In genomic region chr2:53347219-53347618, GRCh38 we compare ENCODE assay signal across 18 cellular contexts.
DNase-seq lines count a peak whose midpoint lies in the region; ATAC-seq, FAIRE-seq and TF ChIP-seq lines count a peak whose summit lies in the region.
"Had no signal": no experiment of that assay in that cellular context is flagged by ENCODE, and none has a peak within 500 bp of the region (broad histone marks: within the 10 kb centered on the region; RNA-seq: fewer than 3 reads in every experiment).

No MANE protein-coding gene starts in this region.

- CTCF ChIA-PET in HepG2 (lab: Yijun Ruan, JAX; ENCODE audit: low intra/inter-chr PET ratio, low total read pairs): no interaction called here

- no peaks in the 10 kb centered on the region for H3K27me3 ChIP-seq in HepG2 (ENCODE audit: control insufficient read depth in 1 of 2, insufficient read depth in 2 of 2, low read length in 2 of 2)
- H3K27me3 ChIP-seq in right lobe of liver: no peaks in the 10 kb centered on the region
- H3K27me3 ChIP-seq in trophoblast cell (ENCODE audit: insufficient read depth, low read length): no peaks in the 10 kb centered on the region

- no peak overlapping the region for H3K9ac ChIP-seq in HepG2 (ENCODE audit: insufficient read depth, low read depth, low read length)
- H3K9ac ChIP-seq in trophoblast cell (ENCODE audit: low read length): no peak overlapping the region
- H3K9ac ChIP-seq: GM23248 had no signal

- TF ChIP-seq CTCF in HepG2 (CRISPR knock-in tag; IDR thresholded peaks at IDR 0.05): no peak
- no peak for TF ChIP-seq CTCF in right lobe of liver (IDR thresholded peaks at IDR 0.05)
- no peak for TF ChIP-seq CTCF in epithelial cell of esophagus (IDR thresholded peaks at IDR 0.05; ENCODE audit: insufficient read depth, low read depth, low read length, missing control alignments)
- TF ChIP-seq CTCF in GM20000 (IDR thresholded peaks at IDR 0.05; ENCODE audit: extremely low read depth, missing control alignments): no peak

- DNase-seq in HepG2 (ENCODE audit: low spot score) (no peak), right lobe of liver (no peak), epithelial cell of esophagus (ENCODE audit: low read depth) (peak; percentile 46), trophoblast cell (peak; percentile 1 to 31), G401 (ENCODE audit: low spot score) (no peak), GM20000 (ENCODE audit: low spot score) (no peak), SIG-M5 (lab: John Stamatoyannopoulos, UW) (no peak)
- DNase-seq: 8988T; ACHN; C1 segment of cervical spinal cord; Calu3; CD4-positive, alpha-beta T cell; DMS 273 treated with DMSO at 0.1 percent for 48 hours; GM23248 had no signal

- TF ChIP-seq RAD21 in HepG2 (CRISPR knock-in tag; IDR thresholded peaks at IDR 0.05): no peak

- intact Hi-C loops in HepG2 (cut with micrococcal nuclease; ENCODE audit: unreplicated experiment) (no loop called here), right lobe of liver (cut with DNase I) (no loop called here)

- no peak overlapping the region for H2BK5ac ChIP-seq in trophoblast cell (ENCODE audit: low read depth, low read length, poor library complexity)

- POLR2A ChIA-PET in HepG2 (lab: Yijun Ruan, JAX): no interaction called here

- no peak overlapping the region for H3K18ac ChIP-seq in trophoblast cell (ENCODE audit: low read length)

- H3K27ac ChIP-seq in HepG2 (ENCODE audit: extremely low read length, insufficient read depth, low read length) (no peak overlapping the region), right lobe of liver (no peak overlapping the region), trophoblast cell (ENCODE audit: low read depth, low read length) (no peak overlapping the region)
- H3K27ac ChIP-seq: GM23248 had no signal

- ATAC-seq in HepG2: no peak
- ATAC-seq in right lobe of liver: no peak
- ATAC-seq: GM12878, HCT116 had no signal

- no peak overlapping the region for H3K14ac ChIP-seq in trophoblast cell (ENCODE audit: low read length)

- H3K9me3 ChIP-seq in HepG2 (ENCODE audit: low read length) (no peaks in the 10 kb centered on the region), right lobe of liver (no peaks in the 10 kb centered on the region), trophoblast cell (ENCODE audit: insufficient read depth, low read depth, low read length) (no peaks in the 10 kb centered on the region)

- no peak overlapping the region for H3K4ac ChIP-seq in trophoblast cell (ENCODE audit: low read depth, low read length)

- no peaks in the 10 kb centered on the region for H4K20me1 ChIP-seq in HepG2 (ENCODE audit: insufficient read depth, low read length)

- H3K4me3 ChIP-seq in HepG2 (replicated peaks in 1 of 3; ENCODE audit: insufficient read depth in 1 of 3, low read depth in 2 of 3, low read length in 3 of 3): no peak overlapping the region
- H3K4me3 ChIP-seq in right lobe of liver: no peak overlapping the region
- H3K4me3 ChIP-seq in epithelial cell of esophagus (ENCODE audit: low read length): no peak overlapping the region
- H3K4me3 ChIP-seq in trophoblast cell (ENCODE audit: low read depth, low read length): no peak overlapping the region
- H3K4me3 ChIP-seq: GM12878, GM23248 had no signal

- no peak overlapping the region for H2BK12ac ChIP-seq in trophoblast cell (ENCODE audit: low read length)

- H2AFZ ChIP-seq in HepG2 (ENCODE audit: low read length) (no peak overlapping the region), trophoblast cell (ENCODE audit: insufficient read depth, low read length, poor library complexity) (no peak overlapping the region)
- H2AFZ ChIP-seq: GM23248 had no signal

- no peak for FAIRE-seq in HepG2 (lab: Jason Lieb, UNC)
- FAIRE-seq: GM12878, GM18507, H54 had no signal

- no peak overlapping the region for H4K12ac ChIP-seq in trophoblast cell (ENCODE audit: low read depth, low read length)

- BruUV-seq in HepG2 (replicated peaks; lab: Mats Ljungman, UMichigan): no TSS peak

- no peak overlapping the region for H4K8ac ChIP-seq in trophoblast cell (ENCODE audit: low read depth, low read length)

- no peak overlapping the region for H3K23ac ChIP-seq in trophoblast cell (ENCODE audit: low read length)

- H2AK5ac ChIP-seq in trophoblast cell (ENCODE audit: low read length): no peak overlapping the region

- no peak overlapping the region for H4K91ac ChIP-seq in trophoblast cell (ENCODE audit: low read depth, low read length)

- TF ChIP-seq EP300 in HepG2 (IDR thresholded peaks at IDR 0.05; ENCODE audit: low read depth in 2 of 2, low read length in 2 of 2): no peak
- no peak for TF ChIP-seq EP300 in HepG2 (CRISPR knock-in tag; IDR thresholded peaks at IDR 0.05; ENCODE audit: borderline replicate concordance)

- H3K4me2 ChIP-seq in HepG2 (ENCODE audit: low read depth, low read length) (no peak overlapping the region), trophoblast cell (ENCODE audit: low read length) (no peak overlapping the region)

- no peak for TF ChIP-seq POLR2A in HepG2 (IDR thresholded peaks at IDR 0.05; ENCODE audit: insufficient read depth in 1 of 2, low read depth in 2 of 2, low read length in 2 of 2)
- TF ChIP-seq POLR2A in right lobe of liver (IDR thresholded peaks at IDR 0.05): no peak

- H3K36me3 ChIP-seq in HepG2 (replicated peaks in 1 of 2; ENCODE audit: control insufficient read depth in 1 of 2, insufficient read depth in 2 of 2, low read length in 2 of 2): no peaks in the 10 kb centered on the region
- no peaks in the 10 kb centered on the region for H3K36me3 ChIP-seq in right lobe of liver
- no peaks in the 10 kb centered on the region for H3K36me3 ChIP-seq in trophoblast cell (ENCODE audit: control insufficient read depth in 1 of 2, insufficient read depth in 2 of 2, low read length in 2 of 2)

- WGBS in HepG2 (ENCODE audit: low lambda C conversion rate): 13% methylated on average over 3 of the region's 3 CpGs
- 39% methylated on average over 3 of the region's 3 CpGs for WGBS in right lobe of liver (ENCODE audit: insufficient coverage, low coverage, low lambda C conversion rate, missing lambda C conversion rate)
- no CpG with 5 or more reads among the region's 3 CpGs for WGBS in trophoblast cell (ENCODE audit: extremely low coverage, insufficient coverage, insufficient read length)

- H3K79me2 ChIP-seq in HepG2 (ENCODE audit: insufficient read depth, low read length) (no peaks in the 10 kb centered on the region), trophoblast cell (ENCODE audit: control insufficient read depth, insufficient read depth, low read length, poor library complexity) (no peaks in the 10 kb centered on the region)

- in situ Hi-C loops in HepG2 (cut with HindIII; ENCODE audit: extremely low pct_ligation_motif_present, low pct_unique_long_range_greater_than_20kb): no loop called here
- in situ Hi-C loops in G401 (cut with HindIII; ENCODE audit: low sequenced_read_pairs): no loop called here

- no peak overlapping the region for H2BK120ac ChIP-seq in trophoblast cell (ENCODE audit: insufficient read depth, low read length, poor library complexity)

- H3K79me1 ChIP-seq in trophoblast cell (ENCODE audit: low read length): no peaks in the 10 kb centered on the region

- H3K4me1 ChIP-seq in HepG2 (ENCODE audit: insufficient read depth, low read length) (no peaks in the 10 kb centered on the region), right lobe of liver (no peaks in the 10 kb centered on the region), trophoblast cell (ENCODE audit: control insufficient read depth in 1 of 2, insufficient read depth in 2 of 2, low read length in 2 of 2) (no peaks in the 10 kb centered on the region)

TF ChIP-seq in HepG2, 621 proteins besides CTCF, POLR2A, EP300 and RAD21:
- TF ChIP-seq ZNF777 (CRISPR knock-in tag; IDR thresholded peaks at IDR 0.05) (no peak), SNAPC5 (CRISPR knock-in tag; IDR thresholded peaks at IDR 0.05; ENCODE audit: borderline replicate concordance) (no peak), DZIP1 (CRISPR knock-in tag; IDR thresholded peaks at IDR 0.05) (no peak), CEBPB (IDR thresholded peaks at IDR 0.05; ENCODE audit: borderline replicate concordance, low read depth, low read length) (peak; percentile 75; the same call in 1 of the 2 replicates)

Comparison
In these comparisons a context has a peak if more than half of its experiments do, and no peak if none do; other contexts are left out.
1. DNase-seq: peak in epithelial cell of esophagus (single experiment) and trophoblast cell (2 of 2); none in HepG2 (single experiment), right lobe of liver (0 of 3), G401 (single experiment), GM20000 (single experiment) and SIG-M5 (single experiment).